ENCODE assay signal across 8 cellular contexts in genomic region chr19:52188822-52189744, GRCh38. TPM values are rescaled to one million over a fixed set of nuclear protein-coding genes. Genes with fewer than 3 reads are reported as not detected.
A peak's percentile ranks its signal among the peaks of the same experiment; 100 is the strongest.
DNase-seq lines count a peak whose midpoint lies in the region; ATAC-seq, FAIRE-seq and TF ChIP-seq lines count a peak whose summit lies in the region.

No MANE protein-coding gene starts in this region.

- peaks cover 7% of the 10 kb centered on the region for H3K36me3 Mint-ChIP-seq in astrocyte (ENCODE audit: low read depth, unreplicated experiment)
- peaks cover 41% of the 10 kb centered on the region for H3K36me3 Mint-ChIP-seq in stimulated activated effector memory CD8-positive, alpha-beta T cell treated with anti-CD3 and anti-CD28 coated beads, Interleukin-12 subunit alpha, Interleukin-12 subunit beta, amount 100 ng/mL, for 72 hours

- peaks cover under 1% of the 10 kb centered on the region for H3K9me3 Mint-ChIP-seq in astrocyte (ENCODE audit: unreplicated experiment)
- H3K9me3 Mint-ChIP-seq in stimulated activated effector memory CD8-positive, alpha-beta T cell treated with anti-CD3 and anti-CD28 coated beads, Interleukin-12 subunit alpha, Interleukin-12 subunit beta, amount 100 ng/mL, for 72 hours: no peaks in the 10 kb centered on the region

- H3K79me2 ChIP-seq in astrocyte (ENCODE audit: insufficient read depth, low read length): peaks cover 42% of the 10 kb centered on the region
- peaks cover 39% of the 10 kb centered on the region for H3K79me2 ChIP-seq in keratinocyte (ENCODE audit: control insufficient read depth, insufficient read depth, low read length)

- no peak for FAIRE-seq in astrocyte (lab: Jason Lieb, UNC)
- peak; percentile 71 for FAIRE-seq in keratinocyte (lab: Jason Lieb, UNC)
- no peak for FAIRE-seq in frontal cortex (lab: Jason Lieb, UNC)

- H3K4me2 ChIP-seq in astrocyte (ENCODE audit: low read length) (peak overlapping the region; percentile 86), keratinocyte (ENCODE audit: control insufficient read depth, extremely low read depth, insufficient read depth, low read depth, low read length) (peak overlapping the region; percentile 80)

- H3K36me3 ChIP-seq in astrocyte (ENCODE audit: insufficient read depth, low read length) (peaks cover 7% of the 10 kb centered on the region), keratinocyte (ENCODE audit: control insufficient read depth in 2 of 2, extremely low read depth in 1 of 2, insufficient read depth in 2 of 2, low read length in 2 of 2) (peaks cover 5 to 8% of the 10 kb centered on the region in 2 experiments)

- peak overlapping the region; percentile 70 for H2AFZ ChIP-seq in astrocyte (ENCODE audit: low read depth, low read length)
- H2AFZ ChIP-seq in keratinocyte (ENCODE audit: control insufficient read depth, low read length): peak overlapping the region; percentile 41

- H3K4me1 Mint-ChIP-seq in astrocyte (ENCODE audit: low read depth, unreplicated experiment): peaks cover 19% of the 10 kb centered on the region
- peaks cover 39% of the 10 kb centered on the region for H3K4me1 Mint-ChIP-seq in stimulated activated effector memory CD8-positive, alpha-beta T cell treated with anti-CD3 and anti-CD28 coated beads, Interleukin-12 subunit alpha, Interleukin-12 subunit beta, amount 100 ng/mL, for 72 hours

- TF ChIP-seq CTCF in astrocyte (IDR thresholded peaks at IDR 0.05; ENCODE audit: insufficient read depth, low read depth, low read length): no peak
- no peak for TF ChIP-seq CTCF in keratinocyte (optimal IDR thresholded peaks at IDR 0.05 in 1 of 3, IDR thresholded peaks at IDR 0.05 in 1 of 3, conservative IDR thresholded peaks at IDR 0.05 in 1 of 3; ENCODE audit: extremely low read depth in 1 of 3, insufficient read depth in 2 of 3, low read length in 3 of 3)

- peak overlapping the region; percentile 93 for H3K4me3 Mint-ChIP-seq in astrocyte (ENCODE audit: unreplicated experiment)
- H3K4me3 Mint-ChIP-seq in stimulated activated effector memory CD8-positive, alpha-beta T cell treated with anti-CD3 and anti-CD28 coated beads, Interleukin-12 subunit alpha, Interleukin-12 subunit beta, amount 100 ng/mL, for 72 hours: peak overlapping the region; percentile 98

- H3K27me3 ChIP-seq in astrocyte (ENCODE audit: insufficient read depth, low read length): no peaks in the 10 kb centered on the region
- no peaks in the 10 kb centered on the region for H3K27me3 ChIP-seq in keratinocyte (ENCODE audit: control insufficient read depth, extremely low read depth, insufficient read depth, low read length)

- H3K9me1 ChIP-seq in keratinocyte (ENCODE audit: control insufficient read depth, extremely low read depth, insufficient read depth, low read length): peaks cover 2% of the 10 kb centered on the region

- H3K9ac ChIP-seq in astrocyte (ENCODE audit: low read length) (peak overlapping the region; percentile 73), keratinocyte (ENCODE audit: control insufficient read depth, extremely low read depth, insufficient read depth, low read length) (peak overlapping the region; percentile 78)

- H3K9me3 ChIP-seq in astrocyte (ENCODE audit: insufficient read depth, low read depth, low read length) (no peaks in the 10 kb centered on the region), keratinocyte (ENCODE audit: control insufficient read depth, low read depth, low read length) (no peaks in the 10 kb centered on the region)

- peak; percentile 14 for ATAC-seq in GM21526 (IDR thresholded peaks at IDR 0.05; ENCODE audit: low FRiP score, unreplicated experiment)
- ATAC-seq in stimulated activated effector memory CD8-positive, alpha-beta T cell treated with anti-CD3 and anti-CD28 coated beads, Interleukin-12 subunit alpha, Interleukin-12 subunit beta, amount 100 ng/mL, for 72 hours: no peak

- H3K27ac Mint-ChIP-seq in astrocyte (ENCODE audit: unreplicated experiment): peak overlapping the region; percentile 99
- peak overlapping the region; percentile 100 for H3K27ac Mint-ChIP-seq in stimulated activated effector memory CD8-positive, alpha-beta T cell treated with anti-CD3 and anti-CD28 coated beads, Interleukin-12 subunit alpha, Interleukin-12 subunit beta, amount 100 ng/mL, for 72 hours

- dilution Hi-C loops in keratinocyte (cut with MboI; ENCODE audit: extremely low pct_ligation_motif_present, low sequenced_read_pairs): no loop called here

- H3K4me3 ChIP-seq in astrocyte (ENCODE audit: insufficient read depth, low read depth, low read length) (peak overlapping the region; percentile 45), keratinocyte (ENCODE audit: control insufficient read depth in 2 of 3, extremely low read depth in 1 of 3, insufficient read depth in 2 of 3, low read depth in 1 of 3, low read length in 3 of 3) (peak overlapping the region; percentile 37 to 74 (median 65))

- H4K20me1 ChIP-seq in astrocyte (ENCODE audit: insufficient read depth, low read length): peaks cover 33% of the 10 kb centered on the region
- peaks cover under 1% of the 10 kb centered on the region for H4K20me1 ChIP-seq in keratinocyte (ENCODE audit: control insufficient read depth, extremely low read depth, insufficient read depth, low read length)

- peak overlapping the region; percentile 55 for H3K27ac ChIP-seq in astrocyte (ENCODE audit: low read depth, low read length)
- H3K27ac ChIP-seq in keratinocyte (ENCODE audit: control insufficient read depth, insufficient read depth, low read length): peak overlapping the region; percentile 55

- H3K4me1 ChIP-seq in astrocyte (ENCODE audit: insufficient read depth, low read length): peaks cover 15% of the 10 kb centered on the region
- H3K4me1 ChIP-seq in keratinocyte (ENCODE audit: control insufficient read depth, extremely low read depth, insufficient read depth, low read length): peaks cover 20% of the 10 kb centered on the region

- DNase-seq in D341Med (ENCODE audit: low spot score): peak; percentile 92
- DNase-seq in NCI-H2196 treated with DMSO at 0.1 percent for 48 hours (lab: John Stamatoyannopoulos, UW; ENCODE audit: unreplicated experiment): peak; percentile 40
- DNase-seq in astrocyte (ENCODE audit: low read depth): no peak
- DNase-seq in keratinocyte (ENCODE audit: low read depth, low spot score): no peak
- peak in 1 of 2 donors; percentile 83 for DNase-seq in stimulated activated effector memory CD8-positive, alpha-beta T cell treated with anti-CD3 and anti-CD28 coated beads, Interleukin-12 subunit alpha, Interleukin-12 subunit beta, amount 100 ng/mL, for 72 hours (ENCODE audit: low spot score in 2 of 2)
- DNase-seq in frontal cortex (ENCODE audit: low spot score in 2 of 2): no peak
- DNase-seq in kidney glomerular epithelial cell (lab: John Stamatoyannopoulos, UW): no peak

- no peaks in the 10 kb centered on the region for H3K27me3 Mint-ChIP-seq in astrocyte (ENCODE audit: low read depth, unreplicated experiment)

RNA-seq across cellular contexts. Expression of gene PPP2R1A, which starts 0.8 kb away (rescaled TPM):
- total RNA-seq in astrocyte (316 and 332 TPM in 2 replicates), frontal cortex (159 TPM)
- polyA plus RNA-seq in keratinocyte: 130 to 187 TPM (median 179 TPM) in 3 replicates
- 55.5 TPM for polyA plus RNA-seq in keratinocyte (2011; ENCODE audit: low read depth)
- 165 and 249 TPM in 2 replicates for polyA plus RNA-seq in keratinocyte (2011; cell fraction: cytosol; rRNA removed)
- polyA plus RNA-seq in keratinocyte (2011; cell fraction: nucleus; rRNA removed): 149 and 202 TPM in 2 replicates
- polyA plus RNA-seq in keratinocyte (2012; ENCODE audit: low replicate concordance): 236 and 289 TPM in 2 replicates
- polyA minus RNA-seq in keratinocyte: 329 to 421 TPM (median 419 TPM) in 3 replicates
- polyA minus RNA-seq in keratinocyte (2011; cell fraction: cytosol; rRNA and poly(A)+ RNA removed): 375 TPM
- 123 and 191 TPM in 2 replicates for polyA minus RNA-seq in keratinocyte (2011; cell fraction: nucleus; rRNA and poly(A)+ RNA removed)

RNA-seq across cellular contexts. Expression of gene ZNF836, which starts 17.7 kb away (rescaled TPM):
- total RNA-seq in astrocyte (6.9 and 7.5 TPM in 2 replicates), frontal cortex (47.7 TPM)
- polyA plus RNA-seq in keratinocyte: 3.3 to 5.0 TPM (median 3.8 TPM) in 3 replicates
- 2.8 TPM for polyA plus RNA-seq in keratinocyte (2011; ENCODE audit: low read depth)
- polyA plus RNA-seq in keratinocyte (2011; cell fraction: cytosol; rRNA removed): 3.3 and 4.4 TPM in 2 replicates
- polyA plus RNA-seq in keratinocyte (2011; cell fraction: nucleus; rRNA removed): 7.9 and 9.8 TPM in 2 replicates
- 7.0 and 13.3 TPM in 2 replicates for polyA plus RNA-seq in keratinocyte (2012; ENCODE audit: low replicate concordance)
- 5.6 to 11.5 TPM (median 6.5 TPM) in 3 replicates for polyA minus RNA-seq in keratinocyte
- polyA minus RNA-seq in keratinocyte (2011; cell fraction: cytosol; rRNA and poly(A)+ RNA removed): 1.9 TPM
- 5.8 and 10.9 TPM in 2 replicates for polyA minus RNA-seq in keratinocyte (2011; cell fraction: nucleus; rRNA and poly(A)+ RNA removed)

RNA-seq across cellular contexts. Expression of gene ZNF616, which starts 49.3 kb away (rescaled TPM):
- 13.1 and 14.7 TPM in 2 replicates for total RNA-seq in astrocyte
- 5.6 to 7.6 TPM (median 6.6 TPM) in 3 replicates for polyA plus RNA-seq in keratinocyte
- 9.5 TPM for polyA plus RNA-seq in keratinocyte (2011; ENCODE audit: low read depth)
- polyA plus RNA-seq in keratinocyte (2011; cell fraction: cytosol; rRNA removed): 2.6 and 6.1 TPM in 2 replicates
- 8.2 and 13.2 TPM in 2 replicates for polyA plus RNA-seq in keratinocyte (2011; cell fraction: nucleus; rRNA removed)
- polyA plus RNA-seq in keratinocyte (2012; ENCODE audit: low replicate concordance): 7.7 and 10.4 TPM in 2 replicates
- 4.7 to 17.7 TPM (median 9.6 TPM) in 3 replicates for polyA minus RNA-seq in keratinocyte
- polyA minus RNA-seq in keratinocyte (2011; cell fraction: cytosol; rRNA and poly(A)+ RNA removed): 5.4 TPM
- polyA minus RNA-seq in keratinocyte (2011; cell fraction: nucleus; rRNA and poly(A)+ RNA removed): 8.2 and 18.3 TPM in 2 replicates
- 28.9 TPM for total RNA-seq in frontal cortex

Comparison
In these comparisons a context has a peak if more than half of its experiments do, and no peak if none do; other contexts are left out.
1. DNase-seq: peak in D341Med (single experiment) and NCI-H2196 treated with DMSO at 0.1 percent for 48 hours (single experiment); none in astrocyte (single experiment), keratinocyte (single experiment), frontal cortex (0 of 2) and kidney glomerular epithelial cell (single experiment).